Comparison of ENCODE assay signal across 8 cellular contexts in genomic region chr9:128829477-128830251, GRCh38.
A peak's percentile ranks its signal among the peaks of the same experiment; 100 is the strongest.
DNase-seq lines count a peak whose midpoint lies in the region; ATAC-seq and TF ChIP-seq lines count a peak whose summit lies in the region.

A gene with protein sequence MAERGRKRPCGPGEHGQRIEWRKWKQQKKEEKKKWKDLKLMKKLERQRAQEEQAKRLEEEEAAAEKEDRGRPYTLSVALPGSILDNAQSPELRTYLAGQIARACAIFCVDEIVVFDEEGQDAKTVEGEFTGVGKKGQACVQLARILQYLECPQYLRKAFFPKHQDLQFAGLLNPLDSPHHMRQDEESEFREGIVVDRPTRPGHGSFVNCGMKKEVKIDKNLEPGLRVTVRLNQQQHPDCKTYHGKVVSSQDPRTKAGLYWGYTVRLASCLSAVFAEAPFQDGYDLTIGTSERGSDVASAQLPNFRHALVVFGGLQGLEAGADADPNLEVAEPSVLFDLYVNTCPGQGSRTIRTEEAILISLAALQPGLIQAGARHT (minus strand): TSS chr9:128829794. CDS start chr9:128829780, 14 bp downstream.

- no peaks in the 10 kb centered on the region for H3K27me3 Mint-ChIP-seq in central memory CD8-positive, alpha-beta T cell

- DNase-seq in AG08395 (ENCODE audit: low spot score), result peak; percentile 99
- DNase-seq in NCI-H345 (lab: John Stamatoyannopoulos, UW), result peak; percentile 97
- DNase-seq in activated CD4-positive, CD25-positive, alpha-beta regulatory T cell treated with anti-CD3 and anti-CD28 coated beads, Interleukin-2, amount 50 U/mL, for 16 hours (ENCODE audit: low read depth, low spot score), result peak; percentile 91
- DNase-seq in central memory CD8-positive, alpha-beta T cell (ENCODE audit: low spot score in 2 of 2), result peak; percentile 83 to 92
- peak; percentile 90 for DNase-seq in iris pigment epithelial cell (ENCODE audit: low read depth)
- peak; percentile 90 for DNase-seq in stimulated activated CD4-positive, alpha-beta T cell treated with anti-CD3 and anti-CD28 coated beads, Interleukin-12 subunit alpha, Interleukin-12 subunit beta, amount 100 ng/mL, for 4 hours

- in situ Hi-C loops in GM18951 (cut with MboI; ENCODE audit: low sequenced_read_pairs, unreplicated experiment), result no loop called here

- ATAC-seq in HG03196 (IDR thresholded peaks at IDR 0.05; ENCODE audit: unreplicated experiment), result peak; percentile 94
- peak; percentile 99 for ATAC-seq in central memory CD8-positive, alpha-beta T cell (replicated peaks; ENCODE audit: extremely low read depth, poor library complexity, severe bottlenecking)

- peak; percentile 96 for TF ChIP-seq POLR2A in GM18951 (IDR thresholded peaks at IDR 0.05; ENCODE audit: extremely low read depth, insufficient read depth, insufficient read length)

- H3K9me3 Mint-ChIP-seq in central memory CD8-positive, alpha-beta T cell, result no peaks in the 10 kb centered on the region

- peak within 1 kb of the TSS; percentile 93 for H3K27ac Mint-ChIP-seq in central memory CD8-positive, alpha-beta T cell (ENCODE audit: low read depth)

- H3K36me3 Mint-ChIP-seq in central memory CD8-positive, alpha-beta T cell (ENCODE audit: insufficient read depth), result peaks cover 10% of the 10 kb centered on the region

- peaks cover 20% of the 10 kb centered on the region for H3K4me1 Mint-ChIP-seq in central memory CD8-positive, alpha-beta T cell

- peak within 1 kb of the TSS; percentile 97 for H3K4me3 Mint-ChIP-seq in central memory CD8-positive, alpha-beta T cell

Comparison
In these comparisons a context has a peak if more than half of its experiments do, and no peak if none do; other contexts are left out.
1. Peak in every context shown above with its lines: DNase-seq and ATAC-seq.